In the genomic region with DNA sequence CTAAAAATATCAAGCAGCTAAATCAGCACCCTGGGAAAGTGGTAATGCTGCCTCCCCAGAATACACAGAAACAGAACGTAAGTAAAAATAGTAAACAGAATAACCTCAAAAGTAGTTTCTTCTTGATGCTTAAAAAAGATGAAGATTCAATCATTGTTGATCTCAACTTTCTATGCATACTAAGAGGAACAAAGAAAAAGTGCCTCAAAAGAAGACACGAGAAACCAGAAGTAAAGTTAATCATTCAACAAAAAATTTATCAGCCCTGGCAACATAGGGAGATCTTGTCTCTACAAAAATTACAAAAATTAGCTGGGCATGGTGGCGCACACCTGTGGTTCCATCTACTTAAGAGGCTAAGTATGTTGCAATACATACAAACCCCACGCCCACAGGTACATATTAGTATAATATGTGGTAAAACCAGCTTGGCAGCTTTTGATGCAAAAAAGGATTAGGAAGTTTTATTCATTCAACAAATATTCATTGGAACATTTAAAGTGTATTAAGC, we compare ENCODE assay signal across 1 cellular context.
TF ChIP-seq lines count a peak whose summit lies in the region.

No MANE protein-coding gene starts in this region.

TF ChIP-seq in GM12878, 131 proteins besides CTCF, POLR2A, EP300 and RAD21 (continued from another document and continues in another):
- TF ChIP-seq BCL3 (IDR thresholded peaks at IDR 0.05; ENCODE audit: borderline replicate concordance, insufficient read depth, low read depth, low read length, poor library complexity, severe bottlenecking) (no peak), MTA3 (IDR thresholded peaks at IDR 0.05; ENCODE audit: borderline replicate concordance, low read length) (no peak; the same call in 1 of the 2 replicates), WRNIP1 (IDR thresholded peaks at IDR 0.05; ENCODE audit: borderline replicate concordance, low read depth, low read length) (no peak), RAD51 (IDR thresholded peaks at IDR 0.05) (no peak), RELA (IDR thresholded peaks at IDR 0.05; ENCODE audit: borderline replicate concordance, partially characterized antibody) (no peak), IRF3 (IDR thresholded peaks at IDR 0.05) (no peak), SMC3 (IDR thresholded peaks at IDR 0.05; ENCODE audit: borderline replicate concordance, low read length) (no peak), BCL11A (IDR thresholded peaks at IDR 0.05; ENCODE audit: low read depth, low read length) (no peak), EGR1 (IDR thresholded peaks at IDR 0.05; ENCODE audit: borderline replicate concordance in 1 of 2, low read depth in 2 of 2, low read length in 2 of 2) (no peak), DPF2 (IDR thresholded peaks at IDR 0.05) (no peak), ESRRA (IDR thresholded peaks at IDR 0.05; ENCODE audit: low read length) (no peak), TAF1 (IDR thresholded peaks at IDR 0.05; ENCODE audit: borderline replicate concordance, low read depth, low read length) (no peak), ZNF274 (IDR thresholded peaks at IDR 0.05; ENCODE audit: insufficient read depth, insufficient read length) (no peak), POLR2AphosphoS2 (IDR thresholded peaks at IDR 0.05; ENCODE audit: low read depth, low read length) (no peak), ZNF592 (IDR thresholded peaks at IDR 0.05) (no peak), CREB1 (IDR thresholded peaks at IDR 0.05; ENCODE audit: low read depth) (peak; percentile 22; the same call in 1 of the 2 replicates), SPI1 (IDR thresholded peaks at IDR 0.05; ENCODE audit: borderline replicate concordance, insufficient read depth, low read depth, low read length) (no peak), HCFC1 (IDR thresholded peaks at IDR 0.05; ENCODE audit: low read length) (no peak), TCF3 (IDR thresholded peaks at IDR 0.05; ENCODE audit: borderline replicate concordance, insufficient read depth, low read depth, low read length) (no peak), SIX5 (IDR thresholded peaks at IDR 0.05; ENCODE audit: low read depth, low read length, severe bottlenecking) (no peak), RB1 (IDR thresholded peaks at IDR 0.05; ENCODE audit: borderline replicate concordance) (no peak), ZNF622 (IDR thresholded peaks at IDR 0.05) (no peak), RCOR1 (conservative IDR thresholded peaks at IDR 0.05; ENCODE audit: low read depth, low read length) (no peak), POU2F2 (IDR thresholded peaks at IDR 0.05; ENCODE audit: borderline replicate concordance, low read depth, low read length) (peak; percentile 40; the same call in 1 of the 3 replicates), SRF (IDR thresholded peaks at IDR 0.05; ENCODE audit: low read depth in 2 of 2, low read length in 2 of 2) (no peak), NBN (IDR thresholded peaks at IDR 0.05) (0 out of 2 replicates have a peak, but pooled peaks have one; percentile 47), ZNF217 (IDR thresholded peaks at IDR 0.05) (no peak), SREBF1 (IDR thresholded peaks at IDR 0.05; ENCODE audit: low read length) (no peak), HDAC6 (IDR thresholded peaks at IDR 0.05; ENCODE audit: unreplicated experiment) (no peak), STAT3 (IDR thresholded peaks at IDR 0.05; ENCODE audit: low read depth, low read length) (no peak), ZNF207 (IDR thresholded peaks at IDR 0.05; ENCODE audit: borderline replicate concordance) (no peak), ATF7 (IDR thresholded peaks at IDR 0.05; ENCODE audit: low read depth) (peak; percentile 67), CBX5 (IDR thresholded peaks at IDR 0.05; ENCODE audit: low read depth) (no peak), JUNB (IDR thresholded peaks at IDR 0.05) (no peak), IKZF2 (IDR thresholded peaks at IDR 0.05) (peak in 1 of 2 experiments; percentile 34; a peak in 1 of 4 replicates), GATAD2B (conservative IDR thresholded peaks at IDR 0.05; ENCODE audit: low read depth) (no peak), ELK1 (IDR thresholded peaks at IDR 0.05; ENCODE audit: low read depth, low read length) (no peak), ZNF384 (IDR thresholded peaks at IDR 0.05; ENCODE audit: borderline replicate concordance, low read depth, low read length) (no peak; the same call in 1 of the 2 replicates), RUNX3 (IDR thresholded peaks at IDR 0.05; ENCODE audit: low read length) (peak; percentile 80), FOS (IDR thresholded peaks at IDR 0.05; ENCODE audit: borderline replicate concordance, extremely low read depth, insufficient read length) (no peak), ZNF24 (IDR thresholded peaks at IDR 0.05) (no peak), HSF1 (IDR thresholded peaks at IDR 0.05; ENCODE audit: low read depth, low read length) (no peak), MEF2B (IDR thresholded peaks at IDR 0.05; ENCODE audit: partially characterized antibody, poor library complexity, severe bottlenecking) (peak; percentile 89), TCF12 (IDR thresholded peaks at IDR 0.05; ENCODE audit: low read depth, low read length) (no peak)
- TF ChIP-seq, protein P1, sequence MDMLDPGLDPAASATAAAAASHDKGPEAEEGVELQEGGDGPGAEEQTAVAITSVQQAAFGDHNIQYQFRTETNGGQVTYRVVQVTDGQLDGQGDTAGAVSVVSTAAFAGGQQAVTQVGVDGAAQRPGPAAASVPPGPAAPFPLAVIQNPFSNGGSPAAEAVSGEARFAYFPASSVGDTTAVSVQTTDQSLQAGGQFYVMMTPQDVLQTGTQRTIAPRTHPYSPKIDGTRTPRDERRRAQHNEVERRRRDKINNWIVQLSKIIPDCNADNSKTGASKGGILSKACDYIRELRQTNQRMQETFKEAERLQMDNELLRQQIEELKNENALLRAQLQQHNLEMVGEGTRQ (IDR thresholded peaks at IDR 0.05; ENCODE audit: borderline replicate concordance, low read depth, low read length): no peak
- TF ChIP-seq, protein P2, sequence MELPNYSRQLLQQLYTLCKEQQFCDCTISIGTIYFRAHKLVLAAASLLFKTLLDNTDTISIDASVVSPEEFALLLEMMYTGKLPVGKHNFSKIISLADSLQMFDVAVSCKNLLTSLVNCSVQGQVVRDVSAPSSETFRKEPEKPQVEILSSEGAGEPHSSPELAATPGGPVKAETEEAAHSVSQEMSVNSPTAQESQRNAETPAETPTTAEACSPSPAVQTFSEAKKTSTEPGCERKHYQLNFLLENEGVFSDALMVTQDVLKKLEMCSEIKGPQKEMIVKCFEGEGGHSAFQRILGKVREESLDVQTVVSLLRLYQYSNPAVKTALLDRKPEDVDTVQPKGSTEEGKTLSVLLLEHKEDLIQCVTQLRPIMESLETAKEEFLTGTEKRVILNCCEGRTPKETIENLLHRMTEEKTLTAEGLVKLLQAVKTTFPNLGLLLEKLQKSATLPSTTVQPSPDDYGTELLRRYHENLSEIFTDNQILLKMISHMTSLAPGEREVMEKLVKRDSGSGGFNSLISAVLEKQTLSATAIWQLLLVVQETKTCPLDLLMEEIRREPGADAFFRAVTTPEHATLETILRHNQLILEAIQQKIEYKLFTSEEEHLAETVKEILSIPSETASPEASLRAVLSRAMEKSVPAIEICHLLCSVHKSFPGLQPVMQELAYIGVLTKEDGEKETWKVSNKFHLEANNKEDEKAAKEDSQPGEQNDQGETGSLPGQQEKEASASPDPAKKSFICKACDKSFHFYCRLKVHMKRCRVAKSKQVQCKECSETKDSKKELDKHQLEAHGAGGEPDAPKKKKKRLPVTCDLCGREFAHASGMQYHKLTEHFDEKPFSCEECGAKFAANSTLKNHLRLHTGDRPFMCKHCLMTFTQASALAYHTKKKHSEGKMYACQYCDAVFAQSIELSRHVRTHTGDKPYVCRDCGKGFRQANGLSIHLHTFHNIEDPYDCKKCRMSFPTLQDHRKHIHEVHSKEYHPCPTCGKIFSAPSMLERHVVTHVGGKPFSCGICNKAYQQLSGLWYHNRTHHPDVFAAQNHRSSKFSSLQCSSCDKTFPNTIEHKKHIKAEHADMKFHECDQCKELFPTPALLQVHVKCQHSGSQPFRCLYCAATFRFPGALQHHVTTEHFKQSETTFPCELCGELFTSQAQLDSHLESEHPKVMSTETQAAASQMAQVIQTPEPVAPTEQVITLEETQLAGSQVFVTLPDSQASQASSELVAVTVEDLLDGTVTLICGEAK (IDR thresholded peaks at IDR 0.05; ENCODE audit: borderline replicate concordance): no peak
- TF ChIP-seq, protein P3, sequence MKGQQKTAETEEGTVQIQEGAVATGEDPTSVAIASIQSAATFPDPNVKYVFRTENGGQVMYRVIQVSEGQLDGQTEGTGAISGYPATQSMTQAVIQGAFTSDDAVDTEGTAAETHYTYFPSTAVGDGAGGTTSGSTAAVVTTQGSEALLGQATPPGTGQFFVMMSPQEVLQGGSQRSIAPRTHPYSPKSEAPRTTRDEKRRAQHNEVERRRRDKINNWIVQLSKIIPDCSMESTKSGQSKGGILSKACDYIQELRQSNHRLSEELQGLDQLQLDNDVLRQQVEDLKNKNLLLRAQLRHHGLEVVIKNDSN (IDR thresholded peaks at IDR 0.05; ENCODE audit: borderline replicate concordance, extremely low read length, insufficient read depth, low read depth, low read length): no peak
- TF ChIP-seq, protein P4, sequence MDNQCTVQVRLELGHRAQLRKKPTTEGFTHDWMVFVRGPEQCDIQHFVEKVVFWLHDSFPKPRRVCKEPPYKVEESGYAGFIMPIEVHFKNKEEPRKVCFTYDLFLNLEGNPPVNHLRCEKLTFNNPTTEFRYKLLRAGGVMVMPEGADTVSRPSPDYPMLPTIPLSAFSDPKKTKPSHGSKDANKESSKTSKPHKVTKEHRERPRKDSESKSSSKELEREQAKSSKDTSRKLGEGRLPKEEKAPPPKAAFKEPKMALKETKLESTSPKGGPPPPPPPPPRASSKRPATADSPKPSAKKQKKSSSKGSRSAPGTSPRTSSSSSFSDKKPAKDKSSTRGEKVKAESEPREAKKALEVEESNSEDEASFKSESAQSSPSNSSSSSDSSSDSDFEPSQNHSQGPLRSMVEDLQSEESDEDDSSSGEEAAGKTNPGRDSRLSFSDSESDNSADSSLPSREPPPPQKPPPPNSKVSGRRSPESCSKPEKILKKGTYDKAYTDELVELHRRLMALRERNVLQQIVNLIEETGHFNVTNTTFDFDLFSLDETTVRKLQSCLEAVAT (IDR thresholded peaks at IDR 0.05): no peak
